Comparison of ENCODE assay signal across 8 cellular contexts in genomic region chr5:6745706-6746217, GRCh38. TPM values are rescaled to one million over a fixed set of nuclear protein-coding genes. Genes with fewer than 3 reads are reported as not detected.
DNase-seq lines count a peak whose midpoint lies in the region; ATAC-seq and TF ChIP-seq lines count a peak whose summit lies in the region.

No MANE protein-coding gene starts in this region.

- POLR2A ChIA-PET in activated CD4-positive, alpha-beta memory T cell treated with anti-CD3 and anti-CD28 coated beads for 36 hours (lab: Charles Lee) = no interaction called here

- H3K9me3 Mint-ChIP-seq in activated CD4-positive, alpha-beta memory T cell treated with anti-CD3 and anti-CD28 coated beads for 36 hours = no peaks in the 10 kb centered on the region

- WGBS in mesenchymal stem cell = 86% methylated on average over 9 of the region's 10 CpGs

- CTCF ChIA-PET in activated CD4-positive, alpha-beta memory T cell treated with anti-CD3 and anti-CD28 coated beads for 36 hours (lab: Charles Lee) = interaction anchor here (0.7 to 2.3 kb wide), 16 partner anchors 9 to 288 kb away, joined by 3 to 20 read pairs (median 4); partner anchors contain the start of genes NSUN2 and SRD5A1

- H3K9me3 ChIP-seq in OCI-LY1 (ENCODE audit: low read length) (no peaks in the 10 kb centered on the region), mesenchymal stem cell (ENCODE audit: control insufficient read depth, low read length) (no peaks in the 10 kb centered on the region)

- H3K9ac ChIP-seq in OCI-LY1 (ENCODE audit: low read length) (no peak overlapping the region), mesenchymal stem cell (ENCODE audit: low read length) (peak overlapping the region; percentile 46)

- H4K20me1 ChIP-seq in OCI-LY1 (ENCODE audit: insufficient read depth, low read length) = no peaks in the 10 kb centered on the region

- ATAC-seq in GM18907 (IDR thresholded peaks at IDR 0.05; ENCODE audit: unreplicated experiment) (peak; percentile 67), HG03460 (IDR thresholded peaks at IDR 0.05; ENCODE audit: unreplicated experiment) (peak; percentile 73), HG02623 (IDR thresholded peaks at IDR 0.05; ENCODE audit: unreplicated experiment) (no peak)

- H3K79me1 ChIP-seq in mesenchymal stem cell (replicated peaks; ENCODE audit: low read length, poor library complexity, severe bottlenecking) = peaks cover 40% of the 10 kb centered on the region

- no peaks in the 10 kb centered on the region for H3K27me3 Mint-ChIP-seq in activated CD4-positive, alpha-beta memory T cell treated with anti-CD3 and anti-CD28 coated beads for 36 hours

- H3K4me1 ChIP-seq in OCI-LY1 (ENCODE audit: insufficient read depth, low read length, severe bottlenecking) (peaks cover 16% of the 10 kb centered on the region), mesenchymal stem cell (ENCODE audit: control insufficient read depth, insufficient read depth, low read depth, low read length) (peaks cover 9% of the 10 kb centered on the region)

- H3K27me3 ChIP-seq in OCI-LY1 (ENCODE audit: insufficient read depth, low read length) (no peaks in the 10 kb centered on the region), mesenchymal stem cell (ENCODE audit: control insufficient read depth in 1 of 2, insufficient read depth in 1 of 2, low read length in 2 of 2) (no peaks in the 10 kb centered on the region)

- no peak overlapping the region for H4K8ac ChIP-seq in mesenchymal stem cell (ENCODE audit: low read length)

- intact Hi-C loops in activated CD4-positive, alpha-beta memory T cell treated with anti-CD3 and anti-CD28 coated beads for 36 hours (cut with micrococcal nuclease) = loop anchor here (1.0 kb wide), 2 partner anchors 32 to 112 kb away; partner anchors contain the start of genes NSUN2, SRD5A1 and TENT4A

- H3K27ac ChIP-seq in OCI-LY1 (ENCODE audit: low read depth, low read length, poor library complexity, severe bottlenecking) (no peak overlapping the region), mesenchymal stem cell (ENCODE audit: low read length, poor library complexity, severe bottlenecking) (no peak overlapping the region)

- no peak overlapping the region for H3K4me3 ChIP-seq in OCI-LY1 (ENCODE audit: low read depth, low read length, poor library complexity, severe bottlenecking)
- no peak overlapping the region for H3K4me3 ChIP-seq in mesenchymal stem cell (ENCODE audit: insufficient read depth in 1 of 2, low read depth in 1 of 2, low read length in 2 of 2)

- H2BK12ac ChIP-seq in mesenchymal stem cell (ENCODE audit: low read length in 2 of 2) = no peak overlapping the region

- no peak overlapping the region for H2BK120ac ChIP-seq in mesenchymal stem cell (ENCODE audit: low read depth, low read length)

- DNase-seq in DMS 273 (lab: John Stamatoyannopoulos, UW; ENCODE audit: unreplicated experiment) (peak; percentile 61), dermis blood vessel endothelial cell (peak; percentile 87), mesenchymal stem cell (peak; percentile 68)
- DNase-seq in activated CD4-positive, alpha-beta memory T cell treated with anti-CD3 and anti-CD28 coated beads for 36 hours = no peak

- no peaks in the 10 kb centered on the region for H3F3A ChIP-seq in OCI-LY1 (ENCODE audit: insufficient read depth, low read length)

- H3K4ac ChIP-seq in mesenchymal stem cell (ENCODE audit: low read depth in 1 of 2, low read length in 2 of 2) = no peak overlapping the region

- H4K91ac ChIP-seq in mesenchymal stem cell (ENCODE audit: low read length) = no peak overlapping the region

- peaks cover 4% of the 10 kb centered on the region for H3K4me1 Mint-ChIP-seq in activated CD4-positive, alpha-beta memory T cell treated with anti-CD3 and anti-CD28 coated beads for 36 hours (ENCODE audit: low read depth)

- H3K4me2 ChIP-seq in OCI-LY1 (ENCODE audit: low read length) (no peak overlapping the region), mesenchymal stem cell (ENCODE audit: low read length, poor library complexity, severe bottlenecking) (no peak overlapping the region)

- no peak overlapping the region for H3K4me3 Mint-ChIP-seq in activated CD4-positive, alpha-beta memory T cell treated with anti-CD3 and anti-CD28 coated beads for 36 hours

- no peak overlapping the region for H3K27ac Mint-ChIP-seq in activated CD4-positive, alpha-beta memory T cell treated with anti-CD3 and anti-CD28 coated beads for 36 hours

- TF ChIP-seq CTCF in OCI-LY1 (IDR thresholded peaks at IDR 0.05; ENCODE audit: low read length) = peak; percentile 90

- H2BK15ac ChIP-seq in mesenchymal stem cell (ENCODE audit: low read depth, poor library complexity, severe bottlenecking) = no peak overlapping the region

- no peaks in the 10 kb centered on the region for H3K79me2 ChIP-seq in OCI-LY1 (ENCODE audit: insufficient read depth, low read length)

- peaks cover 35% of the 10 kb centered on the region for H3K36me3 Mint-ChIP-seq in activated CD4-positive, alpha-beta memory T cell treated with anti-CD3 and anti-CD28 coated beads for 36 hours

- H3K23ac ChIP-seq in mesenchymal stem cell (ENCODE audit: low read length in 2 of 2) = no peak overlapping the region

- H3K9me2 ChIP-seq in OCI-LY1 (ENCODE audit: low read depth, low read length) = no peaks in the 10 kb centered on the region

- no peak overlapping the region for H3K18ac ChIP-seq in mesenchymal stem cell (ENCODE audit: low read depth in 1 of 2, low read length in 2 of 2)

- no peak overlapping the region for H2BK5ac ChIP-seq in mesenchymal stem cell (ENCODE audit: low read depth, low read length, poor library complexity, severe bottlenecking)

- H2AK5ac ChIP-seq in mesenchymal stem cell (ENCODE audit: low read length, severe bottlenecking) = no peak overlapping the region

- H3K36me3 ChIP-seq in OCI-LY1 (ENCODE audit: insufficient read depth, low read length) (peaks cover 75% of the 10 kb centered on the region), mesenchymal stem cell (ENCODE audit: control insufficient read depth in 1 of 2, insufficient read depth in 2 of 2, low read depth in 1 of 2, low read length in 2 of 2) (peaks cover 48 to 74% of the 10 kb centered on the region in 2 experiments)

- H2AFZ ChIP-seq in OCI-LY1 (ENCODE audit: low read length) (no peak overlapping the region), mesenchymal stem cell (ENCODE audit: low read depth, low read length) (no peak overlapping the region)

- H3K14ac ChIP-seq in mesenchymal stem cell (ENCODE audit: low read length in 2 of 2) = no peak overlapping the region

RNA-seq across cellular contexts. Expression of gene TENT4A, which starts 32.5 kb away (rescaled TPM):
- 7.8 and 12.2 TPM in 2 replicates for total RNA-seq in dermis blood vessel endothelial cell
- 18.7 TPM for polyA plus RNA-seq in mesenchymal stem cell (2013, experiment 1 of 2)
- 19.1 TPM for polyA plus RNA-seq in mesenchymal stem cell (2013, experiment 2 of 2)
- 10 to 100 TPM; 26.6 to 29.2 TPM for total RNA-seq in activated CD4-positive, alpha-beta memory T cell treated with anti-CD3 and anti-CD28 coated beads for 36 hours
